Comparison of ENCODE assay signal across 17 cellular contexts in genomic region chr13:44267966-44268365, GRCh38.
A peak's percentile ranks its signal among the peaks of the same experiment; 100 is the strongest.
DNase-seq lines count a peak whose midpoint lies in the region; ATAC-seq, FAIRE-seq and TF ChIP-seq lines count a peak whose summit lies in the region.
"Had no signal": no experiment of that assay in that cellular context is flagged by ENCODE, and none has a peak within 500 bp of the region (broad histone marks: within the 10 kb centered on the region; RNA-seq: fewer than 3 reads in every experiment).

No MANE protein-coding gene starts in this region.

- H3K27me3 ChIP-seq in ACC112 (ENCODE audit: insufficient read depth, low read length) (no peaks in the 10 kb centered on the region), bronchial epithelial cell (ENCODE audit: control insufficient read depth, insufficient read depth, low read length) (no peaks in the 10 kb centered on the region)

- no peak for TF ChIP-seq CTCF in bronchial epithelial cell (IDR thresholded peaks at IDR 0.05; ENCODE audit: insufficient read depth, low read length, severe bottlenecking)

- DNase-seq in LHCN-M2 (ENCODE audit: low read depth) (peak; percentile 83), bronchial epithelial cell (ENCODE audit: low read depth) (peak; percentile 95), kidney tubule cell (ENCODE audit: low spot score) (peak; percentile 54), HUDEP-2 (lab: John Stamatoyannopoulos, UW; ENCODE audit: unreplicated experiment in 76 of 76) (no peak), NCI-H128 (lab: John Stamatoyannopoulos, UW; ENCODE audit: unreplicated experiment) (no peak)
- DNase-seq in NK-92 treated with Interleukin-12 subunit alpha and Interleukin-12 subunit beta, amount 100 ng/mL, for 24 hours (lab: John Stamatoyannopoulos, UW) = no peak
- DNase-seq: activated CD8-positive, alpha-beta memory T cell treated with anti-CD3 and anti-CD28 coated beads, Interleukin-2, amount 10 ng/mL, durations not matched to agents 7 days and 5 days; activated naive CD4-positive, alpha-beta T cell treated with anti-CD3 and anti-CD28 coated beads for 36 hours; AML-193; DMS 273 treated with DMSO at 0.1 percent for 48 hours; head of caudate nucleus; MV-4-11; NCI-H69; RPMI8226 had no signal

- no peak for FAIRE-seq in bronchial epithelial cell (lab: Jason Lieb, UNC)

- H3K4me1 ChIP-seq in ACC112 (ENCODE audit: control insufficient read depth, insufficient read depth, low read length, unreplicated experiment) = peaks cover 45% of the 10 kb centered on the region

- peak overlapping the region; percentile 73 for H3K27ac ChIP-seq in ACC112 (ENCODE audit: low read depth, low read length)
- H3K27ac ChIP-seq: HL-60 had no signal

- H2AFZ ChIP-seq in ACC112 (ENCODE audit: low read length, unreplicated experiment) = peak overlapping the region; percentile 40

- H3K4me3 ChIP-seq in ACC112 (ENCODE audit: low read depth, low read length) = peak overlapping the region; percentile 8; the same call in 1 of the 2 replicates
- no peak overlapping the region for H3K4me3 ChIP-seq in bronchial epithelial cell (ENCODE audit: low read depth, low read length)

- no peaks in the 10 kb centered on the region for H3K36me3 ChIP-seq in ACC112 (ENCODE audit: insufficient read depth, low read length)
- H3K36me3 ChIP-seq in bronchial epithelial cell (ENCODE audit: control insufficient read depth, insufficient read depth, low read length) = no peaks in the 10 kb centered on the region

- ATAC-seq in GM19452 (IDR thresholded peaks at IDR 0.05; ENCODE audit: unreplicated experiment) = no peak
- ATAC-seq: activated CD8-positive, alpha-beta memory T cell treated with anti-CD3 and anti-CD28 coated beads, Interleukin-2, amount 10 ng/mL, durations not matched to agents 7 days and 5 days had no signal

- H3K79me2 ChIP-seq in ACC112 (ENCODE audit: control insufficient read depth, insufficient read depth, low read length, unreplicated experiment) = no peaks in the 10 kb centered on the region

Comparison
In these comparisons a context has a peak if more than half of its experiments do, and no peak if none do; other contexts are left out.
1. DNase-seq: peak in LHCN-M2 (single experiment), bronchial epithelial cell (single experiment) and kidney tubule cell (single experiment); none in HUDEP-2 (0 of 76), NK-92 treated with Interleukin-12 subunit alpha and Interleukin-12 subunit beta, amount 100 ng/mL, for 24 hours (single experiment) and NCI-H128 (single experiment).